Comparison of ENCODE assay signal across 28 cellular contexts in genomic region chr7:148718431-148718830, GRCh38.
"Had no signal": no experiment of that assay in that cellular context is flagged by ENCODE, and none has a peak within 500 bp of the region (broad histone marks: within the 10 kb centered on the region; RNA-seq: fewer than 3 reads in every experiment).

No MANE protein-coding gene starts in this region.

- ATAC-seq: gastrocnemius medialis; heart left ventricle; left lobe of liver; mucosa of descending colon; right lobe of liver; stimulated activated naive B cell treated with anti-CD40 and anti-IgM and Interleukin-4, amounts not matched to agents 10 μg/mL and 1 μg/mL and 100 μg/mL, for 72 hours; upper lobe of right lung had no signal

- H3K9me3 Mint-ChIP-seq: memory B cell; naive B cell; stimulated activated naive B cell treated with anti-CD40 and anti-IgM and Interleukin-4, amounts not matched to agents 10 μg/mL and 1 μg/mL and 100 μg/mL, for 72 hours; stimulated activated naive CD8-positive, alpha-beta T cell treated with anti-CD3 and anti-CD28 coated beads, Interleukin-15, Interleukin-2, amounts not matched to agents 100 ng/mL and 50 ng/mL, for 24 hours had no signal

- H3K9ac ChIP-seq: neural progenitor cell, parathyroid adenoma had no signal

- H3K4me3 ChIP-seq: coronary artery, esophagus muscularis mucosa, gastrocnemius medialis, heart left ventricle, hepatocyte, lung, mucosa of descending colon, neural progenitor cell, right lobe of liver, thoracic aorta, tibial nerve, upper lobe of right lung, uterus had no signal

- H3K9me3 ChIP-seq: esophagus muscularis mucosa, gastrocnemius medialis, mucosa of descending colon, right lobe of liver, thoracic aorta, tibial nerve, upper lobe of right lung, uterus had no signal

- H3K27ac ChIP-seq: coronary artery, esophagus muscularis mucosa, heart left ventricle, hepatocyte, neural progenitor cell, parathyroid adenoma, right lobe of liver, thoracic aorta, tibial nerve, upper lobe of right lung, uterus had no signal

- H3K27me3 ChIP-seq: esophagus muscularis mucosa, gastrocnemius medialis, heart left ventricle, hepatocyte, neural progenitor cell, right lobe of liver, tibial nerve, upper lobe of right lung, uterus had no signal

- H3K36me3 ChIP-seq: esophagus muscularis mucosa, gastrocnemius medialis, heart left ventricle, neural progenitor cell, right lobe of liver, thoracic aorta, tibial nerve, upper lobe of right lung, uterus had no signal

- H3K4me2 ChIP-seq: hepatocyte, neural progenitor cell had no signal

- H2AFZ ChIP-seq: hepatocyte, neural progenitor cell, parathyroid adenoma had no signal

- H3K27ac Mint-ChIP-seq: memory B cell; neural progenitor cell; progenitor cell of endocrine pancreas; stimulated activated naive B cell treated with anti-CD40 and anti-IgM and Interleukin-4, amounts not matched to agents 10 μg/mL and 1 μg/mL and 100 μg/mL, for 72 hours; stimulated activated naive CD8-positive, alpha-beta T cell treated with anti-CD3 and anti-CD28 coated beads, Interleukin-15, Interleukin-2, amounts not matched to agents 100 ng/mL and 50 ng/mL, for 24 hours had no signal

- H3K27me3 Mint-ChIP-seq: memory B cell; naive B cell; progenitor cell of endocrine pancreas; stimulated activated naive B cell treated with anti-CD40 and anti-IgM and Interleukin-4, amounts not matched to agents 10 μg/mL and 1 μg/mL and 100 μg/mL, for 72 hours; stimulated activated naive CD8-positive, alpha-beta T cell treated with anti-CD3 and anti-CD28 coated beads, Interleukin-15, Interleukin-2, amounts not matched to agents 100 ng/mL and 50 ng/mL, for 24 hours had no signal

- H3K4me1 Mint-ChIP-seq: neural progenitor cell had no signal

- DNase-seq: dermis blood vessel endothelial cell; effector memory CD4-positive, alpha-beta T cell; gastrocnemius medialis; heart left ventricle; kidney; mucosa of descending colon; naive B cell; right lobe of liver; small intestine; stimulated activated CD4-positive, alpha-beta T cell treated with anti-CD3 and anti-CD28 coated beads, Interleukin-15, amount 100 ng/mL, for 24 hours; stimulated activated CD4-positive, alpha-beta T cell treated with anti-CD3 and anti-CD28 coated beads, Interleukin-2, amount 100 ng/mL, for 48 hours; stimulated activated naive B cell treated with anti-CD40 and anti-IgM and Interleukin-4, amounts not matched to agents 10 μg/mL and 1 μg/mL and 100 μg/mL, for 72 hours; upper lobe of right lung; uterus had no signal

- FAIRE-seq: endothelial cell of umbilical vein, kidney, small intestine had no signal

- H3K4me3 Mint-ChIP-seq: memory B cell; nephron; neural progenitor cell; stimulated activated naive B cell treated with anti-CD40 and anti-IgM and Interleukin-4, amounts not matched to agents 10 μg/mL and 1 μg/mL and 100 μg/mL, for 72 hours; stimulated activated naive CD8-positive, alpha-beta T cell treated with anti-CD3 and anti-CD28 coated beads, Interleukin-15, Interleukin-2, amounts not matched to agents 100 ng/mL and 50 ng/mL, for 24 hours had no signal
